ENCODE assay signal across 1 cellular context in the genomic region with DNA sequence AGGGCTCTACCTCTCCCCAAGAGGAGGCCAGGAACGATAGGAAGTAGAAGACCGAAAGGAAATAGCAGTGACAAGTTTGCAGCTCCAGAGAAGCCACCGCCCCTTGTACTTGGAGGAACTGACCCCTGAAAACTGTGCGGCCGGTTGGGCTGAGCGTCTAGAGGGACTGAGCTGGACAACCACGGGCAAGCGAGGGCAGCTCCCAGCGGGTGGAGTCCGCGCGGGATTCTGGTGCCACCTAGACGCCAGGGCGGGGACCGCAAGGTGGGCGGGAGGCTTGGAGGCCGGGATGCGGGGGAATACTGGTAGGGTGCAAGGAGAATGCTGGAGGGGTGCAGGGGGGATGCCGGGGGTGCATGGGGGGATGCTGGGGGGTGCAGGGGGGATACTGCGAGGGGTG.
TF ChIP-seq lines count a peak whose summit lies in the region.

No MANE protein-coding gene starts in this region.

TF ChIP-seq in HCT116, 20 proteins besides CTCF, POLR2A, EP300 and RAD21 (continued from another document):
- TF ChIP-seq, protein P1, sequence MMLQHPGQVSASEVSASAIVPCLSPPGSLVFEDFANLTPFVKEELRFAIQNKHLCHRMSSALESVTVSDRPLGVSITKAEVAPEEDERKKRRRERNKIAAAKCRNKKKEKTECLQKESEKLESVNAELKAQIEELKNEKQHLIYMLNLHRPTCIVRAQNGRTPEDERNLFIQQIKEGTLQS (IDR thresholded peaks at IDR 0.05): no peak
- no peak for TF ChIP-seq CBX3 (IDR thresholded peaks at IDR 0.05; ENCODE audit: low read depth)
- no peak for TF ChIP-seq SP1 (IDR thresholded peaks at IDR 0.05; ENCODE audit: low read depth)
- TF ChIP-seq FOSL1 (IDR thresholded peaks at IDR 0.05; ENCODE audit: low read depth): no peak
- no peak for TF ChIP-seq SRF (IDR thresholded peaks at IDR 0.05; ENCODE audit: low read depth)
- no peak for TF ChIP-seq EZH2phosphoT487 (IDR thresholded peaks at IDR 0.05; ENCODE audit: borderline replicate concordance)
- TF ChIP-seq, protein P2, sequence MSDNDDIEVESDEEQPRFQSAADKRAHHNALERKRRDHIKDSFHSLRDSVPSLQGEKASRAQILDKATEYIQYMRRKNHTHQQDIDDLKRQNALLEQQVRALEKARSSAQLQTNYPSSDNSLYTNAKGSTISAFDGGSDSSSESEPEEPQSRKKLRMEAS (IDR thresholded peaks at IDR 0.05): no peak
- no peak for TF ChIP-seq CEBPB (IDR thresholded peaks at IDR 0.05; ENCODE audit: low read depth)
- no peak for TF ChIP-seq EZH2 (IDR thresholded peaks at IDR 0.05)
- TF ChIP-seq ELF1 (IDR thresholded peaks at IDR 0.05; ENCODE audit: borderline replicate concordance, low read depth): no peak
- TF ChIP-seq POLR2AphosphoS5 (IDR thresholded peaks at IDR 0.05; ENCODE audit: low read depth, low read length): no peak
